In the genomic region with DNA sequence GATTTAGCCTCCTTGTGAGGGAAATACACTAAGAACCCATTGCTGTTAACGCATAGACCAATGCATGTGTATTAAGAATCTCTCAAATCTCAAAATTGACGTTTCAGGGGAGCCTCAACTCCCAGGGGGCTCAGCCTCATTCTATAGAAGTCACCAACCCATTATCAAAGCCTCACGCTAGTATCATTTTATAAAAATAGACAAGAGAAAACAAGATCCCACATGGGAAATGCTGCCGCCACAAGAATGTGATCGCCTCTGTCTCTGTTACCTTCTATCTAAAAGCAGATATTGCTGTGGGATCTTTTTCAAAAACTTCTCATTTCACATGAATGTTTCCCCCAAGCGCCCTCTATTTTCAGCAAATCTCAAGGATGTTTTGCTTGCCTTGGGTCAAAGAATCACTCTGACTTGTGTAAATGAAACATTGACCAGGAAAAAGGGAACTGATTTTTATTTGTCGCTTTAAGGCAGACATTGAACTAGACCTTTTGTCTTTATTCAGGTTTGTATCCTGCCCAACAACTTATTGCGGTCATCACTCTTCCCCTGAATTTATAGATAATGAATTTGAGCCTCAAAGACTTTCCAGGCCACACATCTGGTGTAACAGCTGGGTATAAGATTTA, we compare ENCODE assay signal across 14 cellular contexts.
DNase-seq lines count a peak whose midpoint lies in the region; ATAC-seq and TF ChIP-seq lines count a peak whose summit lies in the region.
"Had no signal": no experiment of that assay in that cellular context is flagged by ENCODE, and none has a peak within 500 bp of the region (broad histone marks: within the 10 kb centered on the region; RNA-seq: fewer than 3 reads in every experiment).

No MANE protein-coding gene starts in this region.

- intact Hi-C loops in sigmoid colon (cut with DNase I), result loop anchor here (5.0 to 10.0 kb wide), 5 partner anchors 159 to 674 kb away; no protein-coding TSS in a partner anchor

- no peak overlapping the region for H3K4me3 Mint-ChIP-seq in chondrocyte (ENCODE audit: unreplicated experiment)
- H3K4me3 Mint-ChIP-seq: activated naive CD8-positive, alpha-beta T cell; natural killer cell had no signal

- H3K27ac ChIP-seq in sigmoid colon, result peak overlapping the region; percentile 58 to 84 (median 77)

- whole genome bisulfite sequencing in sigmoid colon, 2 donors, result 82 to 92% methylated on average over 8 of the region's 8 CpGs

- H3K27me3 ChIP-seq in sigmoid colon, result no peaks in the 10 kb centered on the region

- H3K4me3 ChIP-seq in sigmoid colon, result no peak overlapping the region
- H3K4me3 ChIP-seq: lung had no signal

- no peak for TF ChIP-seq POLR2A in sigmoid colon (IDR thresholded peaks at IDR 0.05)

- H3K4me1 ChIP-seq in sigmoid colon, result peaks cover 0 to 18% (median 14%) of the 10 kb centered on the region in 4 donors

- no peaks in the 10 kb centered on the region for H3K36me3 Mint-ChIP-seq in chondrocyte (ENCODE audit: low read depth)
- H3K36me3 Mint-ChIP-seq: activated naive CD8-positive, alpha-beta T cell; natural killer cell had no signal

- H3K27me3 Mint-ChIP-seq in chondrocyte (ENCODE audit: low read depth), result no peaks in the 10 kb centered on the region
- H3K27me3 Mint-ChIP-seq: activated naive CD8-positive, alpha-beta T cell had no signal

- TF ChIP-seq CTCF in GM10266 (IDR thresholded peaks at IDR 0.05; ENCODE audit: control insufficient read depth, insufficient read depth, low read depth, missing control alignments), result no peak
- TF ChIP-seq CTCF in chondrocyte (IDR thresholded peaks at IDR 0.05), result no peak
- TF ChIP-seq CTCF in sigmoid colon (IDR thresholded peaks at IDR 0.05), result no peak

- no peak for TF ChIP-seq EP300 in sigmoid colon (IDR thresholded peaks at IDR 0.05)

- H3K4me1 Mint-ChIP-seq in chondrocyte (ENCODE audit: low read depth), result peaks cover 28% of the 10 kb centered on the region

- ATAC-seq in HG03060 (IDR thresholded peaks at IDR 0.05; ENCODE audit: low read depth, unreplicated experiment), result peak; percentile 43
- ATAC-seq: natural killer cell, PC-3 had no signal

- H3K9me3 Mint-ChIP-seq in chondrocyte (ENCODE audit: low read depth), result no peaks in the 10 kb centered on the region
- H3K9me3 Mint-ChIP-seq: natural killer cell had no signal

- peak; percentile 50 for DNase-seq in GM10266 (ENCODE audit: extremely low spot score)
- DNase-seq in chondrocyte (ENCODE audit: low spot score), result no peak
- no peak for DNase-seq in sigmoid colon
- DNase-seq in SHP77 treated with DMSO at 0.1 percent for 48 hours (lab: John Stamatoyannopoulos, UW), result no peak
- DNase-seq in NCI-H82 treated with DMSO at 0.1 percent for 48 hours (lab: John Stamatoyannopoulos, UW; ENCODE audit: unreplicated experiment), result no peak
- DNase-seq in NCI-H226, result no peak
- DNase-seq: activated CD4-positive, alpha-beta T cell treated with anti-CD3 and anti-CD28 coated beads for 48 hours; natural killer cell; NCI-H187 treated with DMSO at 0.1 percent for 48 hours; NCI-H526 treated with DMSO at 0.1 percent for 48 hours; PC-3 had no signal

- H3K36me3 ChIP-seq in sigmoid colon, result no peaks in the 10 kb centered on the region

- H3K27ac Mint-ChIP-seq in chondrocyte (ENCODE audit: unreplicated experiment), result peak overlapping the region; percentile 49
- H3K27ac Mint-ChIP-seq: activated naive CD8-positive, alpha-beta T cell had no signal

- no peaks in the 10 kb centered on the region for H3K9me3 ChIP-seq in sigmoid colon
